16 cellular contexts compared by ENCODE assay signal in genomic region chr7:2476776-2477446, GRCh38. TPM values are rescaled to one million over a fixed set of nuclear protein-coding genes. Genes with fewer than 3 reads are reported as not detected.
DNase-seq lines count a peak whose midpoint lies in the region; ATAC-seq, FAIRE-seq and TF ChIP-seq lines count a peak whose summit lies in the region.
"Had no signal": no experiment of that assay in that cellular context is flagged by ENCODE, and none has a peak within 500 bp of the region (broad histone marks: within the 10 kb centered on the region; RNA-seq: fewer than 3 reads in every experiment).

No MANE protein-coding gene starts in this region.

- no TSS peak for BruUV-seq in GM12878 (replicated peaks; lab: Mats Ljungman, UMichigan)

- no peaks in the 10 kb centered on the region for H3K36me3 Mint-ChIP-seq in activated CD4-positive, alpha-beta memory T cell treated with anti-CD3 and anti-CD28 coated beads for 36 hours
- H3K36me3 Mint-ChIP-seq: CD8-positive, alpha-beta T cell had no signal

- no peak overlapping the region for H2AFZ ChIP-seq in GM12878 (ENCODE audit: control insufficient read depth, low read depth, low read length)

- no peak for TF ChIP-seq CTCF in GM12878 (IDR thresholded peaks at IDR 0.05 in 2 of 3, conservative IDR thresholded peaks at IDR 0.05 in 1 of 3; ENCODE audit: control insufficient read depth in 2 of 3, extremely low read depth in 1 of 3, insufficient read depth in 1 of 3, low read depth in 3 of 3, low read length in 3 of 3)

- no peak overlapping the region for H4K8ac ChIP-seq in mesendoderm (ENCODE audit: low read depth, low read length)

- no peak overlapping the region for H4K5ac ChIP-seq in mesendoderm (ENCODE audit: low read length)

- no peak overlapping the region for H3K4ac ChIP-seq in mesendoderm (ENCODE audit: low read depth, low read length)

- RAD21 ChIA-PET in GM12878 (lab: Charles Lee; ENCODE audit: unreplicated experiment) = no interaction called here

- H2BK15ac ChIP-seq in mesendoderm (replicated peaks; ENCODE audit: low read depth) = no peak overlapping the region

- H2BK5ac ChIP-seq in mesendoderm (ENCODE audit: low read length) = no peak overlapping the region

- TF ChIP-seq POLR2A in GM12878 (IDR thresholded peaks at IDR 0.05; ENCODE audit: low read depth, low read length) = no peak

- POLR2A ChIA-PET in GM12878 (lab: Charles Lee) = no interaction called here
- POLR2A ChIA-PET in activated CD4-positive, alpha-beta memory T cell treated with anti-CD3 and anti-CD28 coated beads for 36 hours (lab: Charles Lee) = no interaction called here

- no peak overlapping the region for H3K27ac Mint-ChIP-seq in activated CD4-positive, alpha-beta memory T cell treated with anti-CD3 and anti-CD28 coated beads for 36 hours
- H3K27ac Mint-ChIP-seq: CD8-positive, alpha-beta T cell had no signal

- H3K27ac ChIP-seq in GM12878 (ENCODE audit: control insufficient read depth, insufficient read depth) (no peak overlapping the region), mesendoderm (ENCODE audit: low read depth, low read length) (no peak overlapping the region)
- H3K27ac ChIP-seq: HL-60, SK-N-MC had no signal

- CTCF ChIA-PET in GM12878 (lab: Yijun Ruan, JAX) = no interaction called here
- CTCF ChIA-PET in activated CD4-positive, alpha-beta memory T cell treated with anti-CD3 and anti-CD28 coated beads for 36 hours (lab: Charles Lee) = no interaction called here

- H3K9ac ChIP-seq in GM12878 (ENCODE audit: control insufficient read depth, insufficient read depth, low read length) = no peak overlapping the region
- H3K9ac ChIP-seq in mesendoderm (ENCODE audit: low read length) = no peak overlapping the region

- peak overlapping the region; percentile 34 for H3K56ac ChIP-seq in mesendoderm (ENCODE audit: low read length)

- no peaks in the 10 kb centered on the region for H3K27me3 Mint-ChIP-seq in activated CD4-positive, alpha-beta memory T cell treated with anti-CD3 and anti-CD28 coated beads for 36 hours

- H2AK5ac ChIP-seq in mesendoderm (ENCODE audit: low read length) = no peak overlapping the region

- H3K4me3 Mint-ChIP-seq in activated CD4-positive, alpha-beta memory T cell treated with anti-CD3 and anti-CD28 coated beads for 36 hours = no peak overlapping the region
- H3K4me3 Mint-ChIP-seq: CD8-positive, alpha-beta T cell had no signal

- H3K4me3 ChIP-seq in H7 (ENCODE audit: insufficient read depth, low read depth, low read length) = no peak overlapping the region
- no peak overlapping the region for H3K4me3 ChIP-seq in GM12878
- H3K4me3 ChIP-seq in mesendoderm (ENCODE audit: low read length) = no peak overlapping the region
- H3K4me3 ChIP-seq: SK-N-MC had no signal

- no peaks in the 10 kb centered on the region for H3K4me1 ChIP-seq in GM12878 (ENCODE audit: control insufficient read depth, insufficient read depth, low read length)
- H3K4me1 ChIP-seq in mesendoderm (ENCODE audit: control insufficient read depth, low read depth, low read length) = no peaks in the 10 kb centered on the region

- H3K36me3 ChIP-seq in H7 (replicated peaks; ENCODE audit: control insufficient read depth, insufficient read depth, low read length) (no peaks in the 10 kb centered on the region), GM12878 (ENCODE audit: control insufficient read depth in 2 of 2, insufficient read depth in 2 of 2, low read length in 1 of 2) (no peaks in the 10 kb centered on the region), mesendoderm (ENCODE audit: control insufficient read depth, insufficient read depth, low read length) (no peaks in the 10 kb centered on the region)

- no peak overlapping the region for H3K23ac ChIP-seq in mesendoderm (ENCODE audit: low read length)

- intact Hi-C loops in GM12878 (cut with micrococcal nuclease; ENCODE audit: unreplicated experiment) (no loop called here), Right ventricle myocardium superior (cut with DNase I) (no loop called here)
- intact Hi-C loops in activated CD4-positive, alpha-beta memory T cell treated with anti-CD3 and anti-CD28 coated beads for 36 hours (cut with micrococcal nuclease) = loop anchor here (5.0 kb wide), 2 partner anchors 45 to 80 kb away; partner anchors contain the start of genes BRAT1 and IQCE

- H3K79me1 ChIP-seq in mesendoderm (ENCODE audit: low read length) = no peaks in the 10 kb centered on the region

- DNase-seq in 8988T (peak; percentile 21), H7 (peak; percentile 81), GM12878 (ENCODE audit: low read depth, low spot score) (no peak), mesendoderm (no peak), DMS79 treated with DMSO at 0.1 percent for 48 hours (lab: John Stamatoyannopoulos, UW) (no peak), Right ventricle myocardium superior (no peak)
- no peak for DNase-seq in activated CD4-positive, alpha-beta memory T cell treated with anti-CD3 and anti-CD28 coated beads for 36 hours
- DNase-seq: DMS 273 treated with DMSO at 0.1 percent for 48 hours, NCI-H187 treated with DMSO at 0.1 percent for 48 hours had no signal

- no peaks in the 10 kb centered on the region for H3K9me3 ChIP-seq in GM12878 (replicated peaks; ENCODE audit: control insufficient read depth, insufficient read depth, low read length)

- no peaks in the 10 kb centered on the region for H4K20me1 ChIP-seq in GM12878 (ENCODE audit: control insufficient read depth, insufficient read depth)

- H3K4me2 ChIP-seq in GM12878 (ENCODE audit: control insufficient read depth, insufficient read depth) (no peak overlapping the region), mesendoderm (ENCODE audit: low read length) (no peak overlapping the region)

- no peak for TF ChIP-seq RAD21 in GM12878 (IDR thresholded peaks at IDR 0.05; ENCODE audit: insufficient read depth, low read depth, low read length)

- no peaks in the 10 kb centered on the region for H3K4me1 Mint-ChIP-seq in activated CD4-positive, alpha-beta memory T cell treated with anti-CD3 and anti-CD28 coated beads for 36 hours (ENCODE audit: low read depth)

- no peak for TF ChIP-seq EP300 in GM12878 (IDR thresholded peaks at IDR 0.05; ENCODE audit: borderline replicate concordance in 1 of 2, control insufficient read depth in 1 of 2, low read depth in 2 of 2, low read length in 2 of 2)

- ATAC-seq in GM12878 (peak; percentile 14), Right ventricle myocardium superior (ENCODE audit: poor library complexity) (no peak), GM18519 (IDR thresholded peaks at IDR 0.05; ENCODE audit: low FRiP score, unreplicated experiment) (no peak)

- H2BK120ac ChIP-seq in mesendoderm (ENCODE audit: low read depth, low read length) = no peak overlapping the region

- H3K9me3 Mint-ChIP-seq in activated CD4-positive, alpha-beta memory T cell treated with anti-CD3 and anti-CD28 coated beads for 36 hours = no peaks in the 10 kb centered on the region
- H3K9me3 Mint-ChIP-seq: CD8-positive, alpha-beta T cell had no signal

- SMC1A ChIA-PET in GM12878 (lab: Charles Lee; ENCODE audit: uncharacterized antibody, unreplicated experiment) = no interaction called here

- H3K27me3 ChIP-seq in H7 (ENCODE audit: control insufficient read depth, insufficient read depth, low read length) (no peaks in the 10 kb centered on the region), GM12878 (replicated peaks in 1 of 2; ENCODE audit: control insufficient read depth in 2 of 2, insufficient read depth in 2 of 2, low read length in 1 of 2) (no peaks in the 10 kb centered on the region), mesendoderm (ENCODE audit: insufficient read depth, low read length, poor library complexity) (no peaks in the 10 kb centered on the region)

- in situ Hi-C loops in GM12878 (cut with MboI) = no loop called here

- H3K79me2 ChIP-seq in GM12878 (ENCODE audit: control insufficient read depth, insufficient read depth, low read length) (no peaks in the 10 kb centered on the region), mesendoderm (ENCODE audit: control insufficient read depth, insufficient read depth, low read length) (no peaks in the 10 kb centered on the region)

- H3K18ac ChIP-seq in mesendoderm (ENCODE audit: low read length) = no peak overlapping the region

- WGBS in GM12878 (ENCODE audit: insufficient coverage, insufficient replicate concordance, low lambda C conversion rate, missing lambda C conversion rate) = 37% methylated on average over 25 of the region's 25 CpGs
- no CpG with 5 or more reads among the region's 25 CpGs for WGBS in mesendoderm (ENCODE audit: extremely low coverage, insufficient coverage, low lambda C conversion rate)

- no peak for FAIRE-seq in GM12878 (lab: Jason Lieb, UNC)

RNA-seq across cellular contexts. Expression of gene GRIFIN, which starts 0.7 kb away (rescaled TPM):
- total RNA-seq in H7 (2014; rRNA removed; shearing (Covaris generic)) = not detected in 2 replicates
- total RNA-seq in GM12878 (2013; cell fraction: nucleolus; rRNA removed) = not detected in 2 replicates
- total RNA-seq in GM12878 (2014; rRNA removed) (not detected in 2 replicates), GM12878 (2014; rRNA removed; fragmentation: Illumina TruSeq; extraction: Trizol) (not detected in 2 replicates), GM12878 (2021) (not detected in 2 replicates), Right ventricle myocardium superior (not detected)
- polyA plus RNA-seq in GM12878 (2011; ENCODE audit: low read depth) = not detected
- polyA plus RNA-seq in GM12878 (2011; rRNA removed) (not detected in 2 replicates), GM12878 (2014; fragmentation: Illumina TruSeq; extraction: Trizol) (not detected in 2 replicates), GM12878 (2014; fragmentation: Nextera tagmentation; extraction: Ambion mirVana) (not detected), GM12878 (2014; rRNA removed) (not detected in 2 replicates), GM12878 (2016; fragmentation: Nextera tagmentation; extraction: Ambion mirVana) (not detected)
- polyA plus RNA-seq in GM12878 (2011; cell fraction: cytosol; rRNA removed) = not detected in 2 replicates
- polyA plus RNA-seq in GM12878 (2011; cell fraction: nucleus; rRNA removed) = not detected in 2 replicates
- polyA plus RNA-seq in GM12878 (2012) = not detected in 2 replicates
- not detected in 2 replicates for polyA minus RNA-seq in GM12878 (2011; rRNA and poly(A)+ RNA removed)
- not detected in 2 replicates for polyA minus RNA-seq in GM12878 (2011; cell fraction: cytosol; rRNA and poly(A)+ RNA removed)
- not detected in 2 replicates for polyA minus RNA-seq in GM12878 (2011; cell fraction: nucleus; rRNA and poly(A)+ RNA removed)
- not detected for polyA plus RNA-seq in mesendoderm (2013, experiment 1 of 2)
- not detected for polyA plus RNA-seq in mesendoderm (2013, experiment 2 of 2)
- not detected for total RNA-seq in activated CD4-positive, alpha-beta memory T cell treated with anti-CD3 and anti-CD28 coated beads for 36 hours
- total RNA-seq: A673; CD8-positive, alpha-beta T cell; MCF 10A; PC-3 had no signal

RNA-seq across cellular contexts. Expression of gene LFNG, which starts 42.7 kb away (rescaled TPM):
- 12.8 and 20.0 TPM in 2 replicates for total RNA-seq in H7 (2014; rRNA removed; shearing (Covaris generic))
- total RNA-seq in GM12878 (2013; cell fraction: nucleolus; rRNA removed) = 6.2 and 7.0 TPM in 2 replicates
- 0.11 and 0.68 TPM in 2 replicates for total RNA-seq in GM12878 (2014; rRNA removed)
- 0.22 and 0.23 TPM in 2 replicates for total RNA-seq in GM12878 (2014; rRNA removed; fragmentation: Illumina TruSeq; extraction: Trizol)
- total RNA-seq in GM12878 (2021) = 0.62 and 0.80 TPM in 2 replicates
- not detected for polyA plus RNA-seq in GM12878 (2011; ENCODE audit: low read depth)
- polyA plus RNA-seq in GM12878 (2011; rRNA removed) = 0.33 and 0.43 TPM in 2 replicates
- polyA plus RNA-seq in GM12878 (2011; cell fraction: cytosol; rRNA removed) = 0.48 and 0.51 TPM in 2 replicates
- 1.6 and 1.7 TPM in 2 replicates for polyA plus RNA-seq in GM12878 (2011; cell fraction: nucleus; rRNA removed)
- polyA plus RNA-seq in GM12878 (2012) = 0.15 and 0.35 TPM in 2 replicates
- polyA plus RNA-seq in GM12878 (2014; fragmentation: Illumina TruSeq; extraction: Trizol) = 0.15 TPM in 1 of 2 replicates, not detected in the other
- under 1 TPM; 0.09 to 0.18 TPM for polyA plus RNA-seq in GM12878 (2014; fragmentation: Nextera tagmentation; extraction: Ambion mirVana)
- polyA plus RNA-seq in GM12878 (2014; rRNA removed) = 0.68 and 0.81 TPM in 2 replicates
- not detected for polyA plus RNA-seq in GM12878 (2016; fragmentation: Nextera tagmentation; extraction: Ambion mirVana)
- 0.15 and 0.26 TPM in 2 replicates for polyA minus RNA-seq in GM12878 (2011; rRNA and poly(A)+ RNA removed)
- polyA minus RNA-seq in GM12878 (2011; cell fraction: cytosol; rRNA and poly(A)+ RNA removed) = not detected in 2 replicates
- polyA minus RNA-seq in GM12878 (2011; cell fraction: nucleus; rRNA and poly(A)+ RNA removed) = 0.73 and 2.0 TPM in 2 replicates
- 1.2 TPM for polyA plus RNA-seq in mesendoderm (2013, experiment 1 of 2)
- polyA plus RNA-seq in mesendoderm (2013, experiment 2 of 2) = 1.7 TPM
- 10 to 100 TPM; 33.0 to 33.1 TPM for total RNA-seq in activated CD4-positive, alpha-beta memory T cell treated with anti-CD3 and anti-CD28 coated beads for 36 hours
- total RNA-seq in Right ventricle myocardium superior = 4.6 TPM

Comparison
In these comparisons a context has a peak if more than half of its experiments do, and no peak if none do; other contexts are left out.
1. DNase-seq: peak in 8988T (single experiment) and H7 (single experiment); none in GM12878 (single experiment), mesendoderm (single experiment), DMS79 treated with DMSO at 0.1 percent for 48 hours (single experiment), activated CD4-positive, alpha-beta memory T cell treated with anti-CD3 and anti-CD28 coated beads for 36 hours (single experiment) and Right ventricle myocardium superior (single experiment).